ENCODE assay signal across 1 cellular context in the genomic region with DNA sequence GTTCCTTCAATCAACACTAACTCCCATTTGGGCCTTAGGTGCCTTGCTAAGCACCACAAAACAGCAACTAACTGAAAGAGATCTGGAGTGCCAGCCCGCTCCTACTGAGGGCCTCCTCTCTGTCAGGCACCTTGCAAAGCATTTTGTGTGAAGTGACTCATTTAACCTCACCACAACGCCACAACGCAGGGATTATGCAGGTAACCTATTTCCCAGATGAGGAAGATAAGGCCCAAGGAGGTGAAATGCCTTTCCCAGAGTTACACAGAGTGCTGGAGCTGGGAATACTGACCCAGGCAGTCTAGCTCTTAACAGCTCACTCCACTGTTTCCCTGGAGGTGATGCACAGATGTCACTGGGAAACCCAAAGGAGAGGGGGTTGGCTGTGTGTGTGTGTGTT.
TF ChIP-seq lines count a peak whose summit lies in the region.

No MANE protein-coding gene starts in this region.

TF ChIP-seq in IMR-90, 13 proteins besides CTCF, POLR2A, EP300 and RAD21:
- TF ChIP-seq MAFK (IDR thresholded peaks at IDR 0.05; ENCODE audit: low read depth, low read length), result no peak
